ENCODE assay signal across 16 cellular contexts in genomic region chr14:87656315-87656714, GRCh38.
A peak's percentile ranks its signal among the peaks of the same experiment; 100 is the strongest.
DNase-seq lines count a peak whose midpoint lies in the region; ATAC-seq, FAIRE-seq and TF ChIP-seq lines count a peak whose summit lies in the region.
"Had no signal": no experiment of that assay in that cellular context is flagged by ENCODE, and none has a peak within 500 bp of the region (broad histone marks: within the 10 kb centered on the region; RNA-seq: fewer than 3 reads in every experiment).

No MANE protein-coding gene starts in this region.

- WGBS in esophagus muscularis mucosa, result 84% methylated on average over 1 of the region's 1 CpG
- 44 to 59% (median 45%) methylated on average over 1 of the region's 1 CpG for WGBS in ovary, 3 donors

- no peaks in the 10 kb centered on the region for H3K36me3 ChIP-seq in left ventricle myocardium inferior
- no peaks in the 10 kb centered on the region for H3K36me3 ChIP-seq in esophagus muscularis mucosa
- no peaks in the 10 kb centered on the region for H3K36me3 ChIP-seq in ovary
- H3K36me3 ChIP-seq: BLaER1 treated with 17β-estradiol and CSF1 and Interleukin-3, amounts not matched to agents 10 nM and 100 nM; HAP-1 had no signal

- no peaks in the 10 kb centered on the region for H3K27me3 ChIP-seq in left ventricle myocardium inferior (ENCODE audit: low read depth)
- H3K27me3 ChIP-seq in esophagus muscularis mucosa, result no peaks in the 10 kb centered on the region
- no peaks in the 10 kb centered on the region for H3K27me3 ChIP-seq in ovary
- H3K27me3 ChIP-seq: BLaER1 treated with 17β-estradiol and CSF1 and Interleukin-3, amounts not matched to agents 10 nM and 100 nM had no signal

- no peak for FAIRE-seq in GM12891 (lab: Jason Lieb, UNC)
- FAIRE-seq: A549 had no signal

- H3K4me3 ChIP-seq in left ventricle myocardium inferior (no peak overlapping the region), esophagus muscularis mucosa (no peak overlapping the region), ovary (no peak overlapping the region)
- H3K4me3 ChIP-seq: A549; BLaER1 treated with 17β-estradiol and CSF1 and Interleukin-3, amounts not matched to agents 10 nM and 100 nM; HAP-1 had no signal

- TF ChIP-seq CTCF in left ventricle myocardium inferior (IDR thresholded peaks at IDR 0.05; ENCODE audit: borderline replicate concordance) (no peak), esophagus muscularis mucosa (IDR thresholded peaks at IDR 0.05) (no peak), omental fat pad (IDR thresholded peaks at IDR 0.05) (no peak), ovary (IDR thresholded peaks at IDR 0.05) (no peak)

- H3K27ac ChIP-seq in left ventricle myocardium inferior (replicated peaks), result no peak overlapping the region
- H3K27ac ChIP-seq in esophagus muscularis mucosa (replicated peaks in 1 of 4), result no peak overlapping the region
- no peak overlapping the region for H3K27ac ChIP-seq in ovary
- H3K27ac ChIP-seq: 22Rv1; A549; BLaER1 treated with 17β-estradiol and CSF1 and Interleukin-3, amounts not matched to agents 10 nM and 100 nM; HL-60 had no signal

- H3K4me1 ChIP-seq in left ventricle myocardium inferior, result no peaks in the 10 kb centered on the region
- H3K4me1 ChIP-seq in esophagus muscularis mucosa, result no peaks in the 10 kb centered on the region
- no peaks in the 10 kb centered on the region for H3K4me1 ChIP-seq in ovary (ENCODE audit: insufficient read depth)
- H3K4me1 ChIP-seq: A549; BLaER1 treated with 17β-estradiol and CSF1 and Interleukin-3, amounts not matched to agents 10 nM and 100 nM; HAP-1 had no signal

- TF ChIP-seq EP300 in esophagus muscularis mucosa (IDR thresholded peaks at IDR 0.05), result no peak
- TF ChIP-seq EP300 in ovary (IDR thresholded peaks at IDR 0.05), result no peak

- H3K9me3 ChIP-seq in left ventricle myocardium inferior (replicated peaks) (peaks cover 14% of the 10 kb centered on the region), esophagus muscularis mucosa (peaks cover 0 to 9% (median 0%) of the 10 kb centered on the region in 4 donors), ovary (no peaks in the 10 kb centered on the region)
- H3K9me3 ChIP-seq: A549, HAP-1 had no signal

- TF ChIP-seq POLR2A in esophagus muscularis mucosa (IDR thresholded peaks at IDR 0.05; ENCODE audit: low read depth) (no peak), ovary (IDR thresholded peaks at IDR 0.05) (no peak), GM12891 (IDR thresholded peaks at IDR 0.05; ENCODE audit: low read depth, low read length) (no peak)

- ATAC-seq in Right ventricle myocardium inferior, result peak; percentile 54
- peak; percentile 62 for ATAC-seq in omental fat pad (ENCODE audit: low FRiP score)
- ATAC-seq: A549; CD8-positive, alpha-beta T cell had no signal

- intact Hi-C loops in Right ventricle myocardium inferior (cut with DNase I) (no loop called here), left ventricle myocardium inferior (cut with micrococcal nuclease) (no loop called here), esophagus muscularis mucosa (cut with DNase I) (no loop called here), ovary (cut with DNase I) (no loop called here)

- DNase-seq in Right ventricle myocardium inferior (ENCODE audit: missing footprints) (no peak), left ventricle myocardium inferior (no peak), esophagus muscularis mucosa (ENCODE audit: extremely low spot score) (peak; percentile 42), omental fat pad (ENCODE audit: low spot score) (no peak), middle frontal gyrus (ENCODE audit: extremely low spot score, low spot score) (no peak), ovary (no peak), GM12891 (ENCODE audit: insufficient read length, low spot score) (no peak)
- DNase-seq: Calu3; CD8-positive, alpha-beta T cell; DMS79 treated with DMSO at 0.1 percent for 48 hours; GF-D8 had no signal

TF ChIP-seq in GM12891, 5 proteins besides CTCF, POLR2A, EP300 and RAD21:
- TF ChIP-seq POLR2AphosphoS5 (IDR thresholded peaks at IDR 0.05; ENCODE audit: low read depth, low read length), result no peak
TF ChIP-seq in GM12891: peak in this region for 0.
